28 cellular contexts compared by ENCODE assay signal in the genomic region with DNA sequence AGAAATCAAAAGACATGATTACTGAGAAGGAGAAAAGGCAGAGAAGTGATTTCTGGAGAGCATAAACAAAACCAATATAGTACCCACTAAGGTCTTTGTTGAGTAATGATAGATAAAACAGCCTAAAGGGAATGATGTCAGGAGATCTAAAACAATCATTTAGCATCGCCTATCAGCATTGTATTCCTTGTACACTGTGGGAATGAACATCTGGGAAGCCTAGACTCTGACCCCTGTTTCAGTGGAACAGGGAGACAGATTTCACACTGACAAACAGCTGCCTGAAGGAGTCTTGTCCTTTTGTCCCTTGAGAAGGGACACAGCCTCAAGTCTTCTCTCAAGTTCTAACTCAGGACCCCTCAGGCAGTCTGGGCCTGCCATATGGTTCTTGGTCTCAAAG. TPM values are rescaled to one million over a fixed set of nuclear protein-coding genes. Genes with fewer than 3 reads are reported as not detected.
"Had no signal": no experiment of that assay in that cellular context is flagged by ENCODE, and none has a peak within 500 bp of the region (broad histone marks: within the 10 kb centered on the region; RNA-seq: fewer than 3 reads in every experiment).

No MANE protein-coding gene starts in this region.

- H3K27me3 Mint-ChIP-seq: activated B cell treated with CpG ODN at 0.5 μM for 24 hours; activated naive CD8-positive, alpha-beta T cell treated with anti-CD3 and anti-CD28 coated beads, Interleukin-2, amount 50 U/mL, for 24 hours had no signal

- DNase-seq: activated B cell treated with CpG ODN at 0.5 μM for 24 hours; activated CD4-positive, alpha-beta T cell treated with anti-CD3 and anti-CD28 coated beads for 1 hour; activated CD4-positive, alpha-beta T cell treated with anti-CD3 and anti-CD28 coated beads, Interleukin-2, amount 10 ng/mL, durations not matched to agents 24 days and 14 days; activated CD4-positive, alpha-beta T cell treated with anti-CD3 and anti-CD28 coated beads, Interleukin-2, amount 50 U/mL, for 48 hours; activated CD8-positive, alpha-beta memory T cell treated with anti-CD3 and anti-CD28 coated beads, Interleukin-2, amount 10 ng/mL, durations not matched to agents 7 days and 5 days; activated effector memory CD4-positive, alpha-beta T cell treated with anti-CD3 and anti-CD28 coated beads, Interleukin-2, amount 50 U/mL, for 16 hours; activated naive CD4-positive, alpha-beta T cell treated with Interleukin-2 at 50 U/mL for 16 hours; activated naive CD8-positive, alpha-beta T cell treated with anti-CD3 and anti-CD28 coated beads, Interleukin-2, amount 50 U/mL, for 24 hours; activated T-cell treated with anti-CD3 and anti-CD28 coated beads, Interleukin-2, amount 50 U/mL, for 4 hours; amygdala; brain microvascular endothelial cell; cerebellar nuclear complex; Karpas-422; MM.1S; NCI-H1105; NCI-H1436; NCI-H2029 treated with DMSO at 0.1 percent for 48 hours; NCI-H2227 treated with DMSO at 0.1 percent for 48 hours; NCI-H446 treated with DMSO at 0.1 percent for 48 hours; PC-3; SIG-M5; T-cell; T-helper 2 cell; T1000 had no signal

- H3K27ac ChIP-seq: brain microvascular endothelial cell, cardiac muscle cell had no signal

- H3K27ac Mint-ChIP-seq: activated B cell treated with CpG ODN at 0.5 μM for 24 hours; activated CD4-positive, alpha-beta T cell treated with anti-CD3 and anti-CD28 coated beads, Interleukin-2, amount 10 ng/mL, durations not matched to agents 24 days and 14 days; activated CD8-positive, alpha-beta memory T cell treated with anti-CD3 and anti-CD28 coated beads, Interleukin-2, amount 10 ng/mL, durations not matched to agents 7 days and 5 days; activated naive CD4-positive, alpha-beta T cell treated with anti-CD3 and anti-CD28 coated beads, Interleukin-2, amount 50 U/mL, for 72 hours; activated naive CD8-positive, alpha-beta T cell treated with anti-CD3 and anti-CD28 coated beads, Interleukin-2, amount 50 U/mL, for 24 hours had no signal

- H3K27me3 ChIP-seq: cardiac muscle cell had no signal

- H3K4me3 Mint-ChIP-seq: activated B cell treated with CpG ODN at 0.5 μM for 24 hours; activated CD4-positive, alpha-beta T cell treated with anti-CD3 and anti-CD28 coated beads, Interleukin-2, amount 10 ng/mL, durations not matched to agents 24 days and 14 days; activated CD8-positive, alpha-beta memory T cell treated with anti-CD3 and anti-CD28 coated beads, Interleukin-2, amount 10 ng/mL, durations not matched to agents 7 days and 5 days; activated naive CD8-positive, alpha-beta T cell treated with anti-CD3 and anti-CD28 coated beads, Interleukin-2, amount 50 U/mL, for 24 hours; activated T-cell treated with anti-CD3 and anti-CD28 coated beads, Interleukin-2, amount 50 U/mL, for 4 hours; T-cell had no signal

- ATAC-seq: activated CD8-positive, alpha-beta memory T cell treated with anti-CD3 and anti-CD28 coated beads, Interleukin-2, amount 10 ng/mL, durations not matched to agents 7 days and 5 days; activated naive CD4-positive, alpha-beta T cell treated with anti-CD3 and anti-CD28 coated beads, Interleukin-2, amount 50 U/mL, for 72 hours; activated naive CD8-positive, alpha-beta T cell treated with anti-CD3 and anti-CD28 coated beads, Interleukin-2, amount 50 U/mL, for 24 hours; activated T-cell treated with anti-CD3 and anti-CD28 coated beads, Interleukin-2, amount 50 U/mL, for 4 hours; K562; PC-3; T-cell had no signal

RNA-seq across cellular contexts. Expression of gene ASIP, which starts 1.7 kb away (rescaled TPM):
- total RNA-seq: activated B cell treated with CpG ODN at 0.5 μM for 24 hours; activated CD4-positive, alpha-beta T cell treated with anti-CD3 and anti-CD28 coated beads, Interleukin-2, amount 10 ng/mL, durations not matched to agents 24 days and 14 days; activated CD8-positive, alpha-beta memory T cell treated with anti-CD3 and anti-CD28 coated beads, Interleukin-2, amount 10 ng/mL, durations not matched to agents 7 days and 5 days; activated naive CD4-positive, alpha-beta T cell treated with anti-CD3 and anti-CD28 coated beads, Interleukin-2, amount 50 U/mL, for 72 hours; activated T-cell treated with anti-CD3 and anti-CD28 coated beads, Interleukin-2, amount 50 U/mL, for 4 hours; astrocyte; cardiac muscle cell; K562; PC-3; T-cell had no signal
